Comparison of ENCODE assay signal across 1 cellular context in the genomic region with DNA sequence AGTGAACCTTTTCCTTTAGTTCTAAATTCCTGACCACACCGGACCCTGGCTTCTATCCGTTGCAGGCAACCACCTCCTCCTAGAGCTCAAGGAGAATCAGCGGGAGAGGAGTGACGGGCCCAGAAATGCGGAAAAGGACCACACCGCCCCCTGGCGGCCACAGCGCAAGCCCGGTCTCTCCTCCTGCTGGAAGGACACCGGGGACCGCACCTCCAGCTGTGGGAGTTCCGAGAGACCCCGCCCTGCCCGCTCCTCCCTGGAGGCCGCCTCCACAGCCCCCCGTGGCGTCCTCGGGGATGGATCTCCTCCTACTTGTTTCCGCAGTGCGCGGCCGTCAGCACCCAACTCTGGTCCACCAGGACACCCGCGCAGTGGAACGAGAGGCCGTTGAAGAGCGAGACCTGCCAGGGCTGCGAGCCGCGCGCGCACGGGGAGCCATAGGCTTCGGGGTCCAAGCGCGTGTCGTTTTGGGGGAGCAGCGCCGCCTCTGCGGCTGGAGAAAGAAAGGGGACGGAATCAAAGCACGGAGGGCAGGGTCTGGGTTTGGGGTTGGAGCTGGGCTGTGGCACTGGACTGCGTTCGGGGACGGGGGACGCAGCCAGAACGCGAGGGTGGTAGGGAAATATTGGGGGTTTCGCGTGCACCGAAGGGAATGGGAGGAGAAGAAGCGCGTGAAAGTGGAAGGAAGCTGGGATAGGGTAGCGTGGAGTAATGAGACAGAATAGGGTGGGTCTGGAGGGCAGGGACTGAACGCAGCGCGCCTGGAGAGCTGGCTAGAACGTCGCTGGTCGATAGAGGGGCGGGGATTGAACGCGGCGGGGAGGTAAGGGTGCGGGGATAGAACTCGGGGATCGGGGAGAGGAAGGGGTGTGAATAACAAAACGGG.
TF ChIP-seq lines count a peak whose summit lies in the region.

No MANE protein-coding gene starts in this region.

TF ChIP-seq in HCT116, 20 proteins besides CTCF, POLR2A, EP300 and RAD21:
- TF ChIP-seq YY1 (IDR thresholded peaks at IDR 0.05; ENCODE audit: extremely low read depth, insufficient replicate concordance, low read depth, low read length) (peak; percentile 22), EZH2phosphoT487 (IDR thresholded peaks at IDR 0.05; ENCODE audit: borderline replicate concordance) (no peak), POLR2AphosphoS5 (IDR thresholded peaks at IDR 0.05; ENCODE audit: low read depth, low read length) (no peak), TCF7L2 (IDR thresholded peaks at IDR 0.05; ENCODE audit: borderline replicate concordance, extremely low read depth, insufficient read depth, insufficient read length) (no peak), JUND (IDR thresholded peaks at IDR 0.05) (no peak), ELF1 (IDR thresholded peaks at IDR 0.05; ENCODE audit: borderline replicate concordance, low read depth) (no peak; the same call in 1 of the 2 replicates), SIN3A (IDR thresholded peaks at IDR 0.05; ENCODE audit: low read depth) (no peak), CBX3 (IDR thresholded peaks at IDR 0.05; ENCODE audit: low read depth) (peak; percentile 76), SP1 (IDR thresholded peaks at IDR 0.05; ENCODE audit: low read depth) (peak; percentile 60; the same call in 1 of the 2 replicates), ZNF274 (IDR thresholded peaks at IDR 0.05; ENCODE audit: low read depth, low read length) (no peak), FOSL1 (IDR thresholded peaks at IDR 0.05; ENCODE audit: low read depth) (no peak), CEBPB (IDR thresholded peaks at IDR 0.05; ENCODE audit: low read depth) (no peak), ZFX (IDR thresholded peaks at IDR 0.05) (no peak)
- TF ChIP-seq, protein P1, sequence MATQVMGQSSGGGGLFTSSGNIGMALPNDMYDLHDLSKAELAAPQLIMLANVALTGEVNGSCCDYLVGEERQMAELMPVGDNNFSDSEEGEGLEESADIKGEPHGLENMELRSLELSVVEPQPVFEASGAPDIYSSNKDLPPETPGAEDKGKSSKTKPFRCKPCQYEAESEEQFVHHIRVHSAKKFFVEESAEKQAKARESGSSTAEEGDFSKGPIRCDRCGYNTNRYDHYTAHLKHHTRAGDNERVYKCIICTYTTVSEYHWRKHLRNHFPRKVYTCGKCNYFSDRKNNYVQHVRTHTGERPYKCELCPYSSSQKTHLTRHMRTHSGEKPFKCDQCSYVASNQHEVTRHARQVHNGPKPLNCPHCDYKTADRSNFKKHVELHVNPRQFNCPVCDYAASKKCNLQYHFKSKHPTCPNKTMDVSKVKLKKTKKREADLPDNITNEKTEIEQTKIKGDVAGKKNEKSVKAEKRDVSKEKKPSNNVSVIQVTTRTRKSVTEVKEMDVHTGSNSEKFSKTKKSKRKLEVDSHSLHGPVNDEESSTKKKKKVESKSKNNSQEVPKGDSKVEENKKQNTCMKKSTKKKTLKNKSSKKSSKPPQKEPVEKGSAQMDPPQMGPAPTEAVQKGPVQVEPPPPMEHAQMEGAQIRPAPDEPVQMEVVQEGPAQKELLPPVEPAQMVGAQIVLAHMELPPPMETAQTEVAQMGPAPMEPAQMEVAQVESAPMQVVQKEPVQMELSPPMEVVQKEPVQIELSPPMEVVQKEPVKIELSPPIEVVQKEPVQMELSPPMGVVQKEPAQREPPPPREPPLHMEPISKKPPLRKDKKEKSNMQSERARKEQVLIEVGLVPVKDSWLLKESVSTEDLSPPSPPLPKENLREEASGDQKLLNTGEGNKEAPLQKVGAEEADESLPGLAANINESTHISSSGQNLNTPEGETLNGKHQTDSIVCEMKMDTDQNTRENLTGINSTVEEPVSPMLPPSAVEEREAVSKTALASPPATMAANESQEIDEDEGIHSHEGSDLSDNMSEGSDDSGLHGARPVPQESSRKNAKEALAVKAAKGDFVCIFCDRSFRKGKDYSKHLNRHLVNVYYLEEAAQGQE (IDR thresholded peaks at IDR 0.05; ENCODE audit: low read depth) = no peak
- TF ChIP-seq, protein P2, sequence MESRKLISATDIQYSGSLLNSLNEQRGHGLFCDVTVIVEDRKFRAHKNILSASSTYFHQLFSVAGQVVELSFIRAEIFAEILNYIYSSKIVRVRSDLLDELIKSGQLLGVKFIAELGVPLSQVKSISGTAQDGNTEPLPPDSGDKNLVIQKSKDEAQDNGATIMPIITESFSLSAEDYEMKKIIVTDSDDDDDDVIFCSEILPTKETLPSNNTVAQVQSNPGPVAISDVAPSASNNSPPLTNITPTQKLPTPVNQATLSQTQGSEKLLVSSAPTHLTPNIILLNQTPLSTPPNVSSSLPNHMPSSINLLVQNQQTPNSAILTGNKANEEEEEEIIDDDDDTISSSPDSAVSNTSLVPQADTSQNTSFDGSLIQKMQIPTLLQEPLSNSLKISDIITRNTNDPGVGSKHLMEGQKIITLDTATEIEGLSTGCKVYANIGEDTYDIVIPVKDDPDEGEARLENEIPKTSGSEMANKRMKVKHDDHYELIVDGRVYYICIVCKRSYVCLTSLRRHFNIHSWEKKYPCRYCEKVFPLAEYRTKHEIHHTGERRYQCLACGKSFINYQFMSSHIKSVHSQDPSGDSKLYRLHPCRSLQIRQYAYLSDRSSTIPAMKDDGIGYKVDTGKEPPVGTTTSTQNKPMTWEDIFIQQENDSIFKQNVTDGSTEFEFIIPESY (IDR thresholded peaks at IDR 0.05; ENCODE audit: extremely low read depth, insufficient replicate concordance, low read length) = no peak
- TF ChIP-seq, protein P3, sequence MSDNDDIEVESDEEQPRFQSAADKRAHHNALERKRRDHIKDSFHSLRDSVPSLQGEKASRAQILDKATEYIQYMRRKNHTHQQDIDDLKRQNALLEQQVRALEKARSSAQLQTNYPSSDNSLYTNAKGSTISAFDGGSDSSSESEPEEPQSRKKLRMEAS (IDR thresholded peaks at IDR 0.05) = peak; percentile 65
- TF ChIP-seq, protein P4, sequence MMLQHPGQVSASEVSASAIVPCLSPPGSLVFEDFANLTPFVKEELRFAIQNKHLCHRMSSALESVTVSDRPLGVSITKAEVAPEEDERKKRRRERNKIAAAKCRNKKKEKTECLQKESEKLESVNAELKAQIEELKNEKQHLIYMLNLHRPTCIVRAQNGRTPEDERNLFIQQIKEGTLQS (IDR thresholded peaks at IDR 0.05) = no peak
